Comparison of ENCODE assay signal across 3 cellular contexts in the genomic region with DNA sequence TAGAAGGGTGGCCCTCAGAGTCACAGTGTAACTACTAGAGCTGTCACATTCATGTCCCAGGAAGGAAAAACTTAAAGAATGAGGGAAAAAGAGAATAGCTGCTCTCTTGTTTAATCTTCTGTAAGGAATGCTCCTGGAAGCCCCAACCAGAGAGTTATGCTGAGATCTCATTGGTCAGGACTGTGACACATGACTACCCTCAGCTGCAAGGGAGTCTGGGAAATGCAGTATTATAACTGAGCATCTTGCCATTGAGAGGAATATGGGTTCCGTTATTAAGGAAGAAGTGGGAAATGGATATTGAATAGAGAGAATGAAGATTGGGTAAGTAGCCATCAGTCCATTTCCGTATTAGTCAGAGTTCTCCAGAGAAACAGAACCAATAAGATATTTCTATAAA.
TF ChIP-seq lines count a peak whose summit lies in the region.

No MANE protein-coding gene starts in this region.

TF ChIP-seq in HepG2, 621 proteins besides CTCF, POLR2A, EP300 and RAD21 (continued from another document):
- TF ChIP-seq CAMTA2 (CRISPR knock-in tag; IDR thresholded peaks at IDR 0.05; ENCODE audit: borderline replicate concordance), result no peak
- TF ChIP-seq MIER2 (CRISPR knock-in tag; IDR thresholded peaks at IDR 0.05), result no peak
- TF ChIP-seq NFYC (CRISPR knock-in tag; IDR thresholded peaks at IDR 0.05), result peak; percentile 40; the same call in 1 of the 2 replicates

TF ChIP-seq in GM23338, 12 proteins besides CTCF, POLR2A, EP300 and RAD21:
- TF ChIP-seq, protein P1, sequence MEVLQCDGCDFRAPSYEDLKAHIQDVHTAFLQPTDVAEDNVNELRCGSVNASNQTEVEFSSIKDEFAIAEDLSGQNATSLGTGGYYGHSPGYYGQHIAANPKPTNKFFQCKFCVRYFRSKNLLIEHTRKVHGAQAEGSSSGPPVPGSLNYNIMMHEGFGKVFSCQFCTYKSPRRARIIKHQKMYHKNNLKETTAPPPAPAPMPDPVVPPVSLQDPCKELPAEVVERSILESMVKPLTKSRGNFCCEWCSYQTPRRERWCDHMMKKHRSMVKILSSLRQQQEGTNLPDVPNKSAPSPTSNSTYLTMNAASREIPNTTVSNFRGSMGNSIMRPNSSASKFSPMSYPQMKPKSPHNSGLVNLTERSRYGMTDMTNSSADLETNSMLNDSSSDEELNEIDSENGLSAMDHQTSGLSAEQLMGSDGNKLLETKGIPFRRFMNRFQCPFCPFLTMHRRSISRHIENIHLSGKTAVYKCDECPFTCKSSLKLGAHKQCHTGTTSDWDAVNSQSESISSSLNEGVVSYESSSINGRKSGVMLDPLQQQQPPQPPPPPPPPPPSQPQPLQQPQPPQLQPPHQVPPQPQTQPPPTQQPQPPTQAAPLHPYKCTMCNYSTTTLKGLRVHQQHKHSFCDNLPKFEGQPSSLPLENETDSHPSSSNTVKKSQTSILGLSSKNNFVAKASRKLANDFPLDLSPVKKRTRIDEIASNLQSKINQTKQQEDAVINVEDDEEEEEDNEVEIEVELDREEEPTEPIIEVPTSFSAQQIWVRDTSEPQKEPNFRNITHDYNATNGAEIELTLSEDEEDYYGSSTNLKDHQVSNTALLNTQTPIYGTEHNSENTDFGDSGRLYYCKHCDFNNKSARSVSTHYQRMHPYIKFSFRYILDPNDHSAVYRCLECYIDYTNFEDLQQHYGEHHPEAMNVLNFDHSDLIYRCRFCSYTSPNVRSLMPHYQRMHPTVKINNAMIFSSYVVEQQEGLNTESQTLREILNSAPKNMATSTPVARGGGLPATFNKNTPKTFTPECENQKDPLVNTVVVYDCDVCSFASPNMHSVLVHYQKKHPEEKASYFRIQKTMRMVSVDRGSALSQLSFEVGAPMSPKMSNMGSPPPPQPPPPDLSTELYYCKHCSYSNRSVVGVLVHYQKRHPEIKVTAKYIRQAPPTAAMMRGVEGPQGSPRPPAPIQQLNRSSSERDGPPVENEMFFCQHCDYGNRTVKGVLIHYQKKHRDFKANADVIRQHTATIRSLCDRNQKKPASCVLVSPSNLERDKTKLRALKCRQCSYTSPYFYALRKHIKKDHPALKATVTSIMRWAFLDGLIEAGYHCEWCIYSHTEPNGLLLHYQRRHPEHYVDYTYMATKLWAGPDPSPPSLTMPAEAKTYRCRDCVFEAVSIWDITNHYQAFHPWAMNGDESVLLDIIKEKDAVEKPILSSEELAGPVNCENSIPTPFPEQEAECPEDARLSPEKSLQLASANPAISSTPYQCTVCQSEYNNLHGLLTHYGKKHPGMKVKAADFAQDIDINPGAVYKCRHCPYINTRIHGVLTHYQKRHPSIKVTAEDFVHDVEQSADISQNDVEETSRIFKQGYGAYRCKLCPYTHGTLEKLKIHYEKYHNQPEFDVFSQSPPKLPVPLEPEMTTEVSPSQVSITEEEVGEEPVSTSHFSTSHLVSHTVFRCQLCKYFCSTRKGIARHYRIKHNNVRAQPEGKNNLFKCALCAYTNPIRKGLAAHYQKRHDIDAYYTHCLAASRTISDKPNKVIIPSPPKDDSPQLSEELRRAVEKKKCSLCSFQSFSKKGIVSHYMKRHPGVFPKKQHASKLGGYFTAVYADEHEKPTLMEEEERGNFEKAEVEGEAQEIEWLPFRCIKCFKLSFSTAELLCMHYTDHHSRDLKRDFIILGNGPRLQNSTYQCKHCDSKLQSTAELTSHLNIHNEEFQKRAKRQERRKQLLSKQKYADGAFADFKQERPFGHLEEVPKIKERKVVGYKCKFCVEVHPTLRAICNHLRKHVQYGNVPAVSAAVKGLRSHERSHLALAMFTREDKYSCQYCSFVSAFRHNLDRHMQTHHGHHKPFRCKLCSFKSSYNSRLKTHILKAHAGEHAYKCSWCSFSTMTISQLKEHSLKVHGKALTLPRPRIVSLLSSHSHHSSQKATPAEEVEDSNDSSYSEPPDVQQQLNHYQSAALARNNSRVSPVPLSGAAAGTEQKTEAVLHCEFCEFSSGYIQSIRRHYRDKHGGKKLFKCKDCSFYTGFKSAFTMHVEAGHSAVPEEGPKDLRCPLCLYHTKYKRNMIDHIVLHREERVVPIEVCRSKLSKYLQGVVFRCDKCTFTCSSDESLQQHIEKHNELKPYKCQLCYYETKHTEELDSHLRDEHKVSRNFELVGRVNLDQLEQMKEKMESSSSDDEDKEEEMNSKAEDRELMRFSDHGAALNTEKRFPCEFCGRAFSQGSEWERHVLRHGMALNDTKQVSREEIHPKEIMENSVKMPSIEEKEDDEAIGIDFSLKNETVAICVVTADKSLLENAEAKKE (CRISPR knock-in tag; IDR thresholded peaks at IDR 0.05), result no peak
- no peak for TF ChIP-seq ZNF114 (CRISPR knock-in tag; IDR thresholded peaks at IDR 0.05)
- TF ChIP-seq, protein P2, sequence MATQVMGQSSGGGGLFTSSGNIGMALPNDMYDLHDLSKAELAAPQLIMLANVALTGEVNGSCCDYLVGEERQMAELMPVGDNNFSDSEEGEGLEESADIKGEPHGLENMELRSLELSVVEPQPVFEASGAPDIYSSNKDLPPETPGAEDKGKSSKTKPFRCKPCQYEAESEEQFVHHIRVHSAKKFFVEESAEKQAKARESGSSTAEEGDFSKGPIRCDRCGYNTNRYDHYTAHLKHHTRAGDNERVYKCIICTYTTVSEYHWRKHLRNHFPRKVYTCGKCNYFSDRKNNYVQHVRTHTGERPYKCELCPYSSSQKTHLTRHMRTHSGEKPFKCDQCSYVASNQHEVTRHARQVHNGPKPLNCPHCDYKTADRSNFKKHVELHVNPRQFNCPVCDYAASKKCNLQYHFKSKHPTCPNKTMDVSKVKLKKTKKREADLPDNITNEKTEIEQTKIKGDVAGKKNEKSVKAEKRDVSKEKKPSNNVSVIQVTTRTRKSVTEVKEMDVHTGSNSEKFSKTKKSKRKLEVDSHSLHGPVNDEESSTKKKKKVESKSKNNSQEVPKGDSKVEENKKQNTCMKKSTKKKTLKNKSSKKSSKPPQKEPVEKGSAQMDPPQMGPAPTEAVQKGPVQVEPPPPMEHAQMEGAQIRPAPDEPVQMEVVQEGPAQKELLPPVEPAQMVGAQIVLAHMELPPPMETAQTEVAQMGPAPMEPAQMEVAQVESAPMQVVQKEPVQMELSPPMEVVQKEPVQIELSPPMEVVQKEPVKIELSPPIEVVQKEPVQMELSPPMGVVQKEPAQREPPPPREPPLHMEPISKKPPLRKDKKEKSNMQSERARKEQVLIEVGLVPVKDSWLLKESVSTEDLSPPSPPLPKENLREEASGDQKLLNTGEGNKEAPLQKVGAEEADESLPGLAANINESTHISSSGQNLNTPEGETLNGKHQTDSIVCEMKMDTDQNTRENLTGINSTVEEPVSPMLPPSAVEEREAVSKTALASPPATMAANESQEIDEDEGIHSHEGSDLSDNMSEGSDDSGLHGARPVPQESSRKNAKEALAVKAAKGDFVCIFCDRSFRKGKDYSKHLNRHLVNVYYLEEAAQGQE (IDR thresholded peaks at IDR 0.05; ENCODE audit: unreplicated experiment), result no peak
- no peak for TF ChIP-seq EZH2 (IDR thresholded peaks at IDR 0.05; ENCODE audit: low read depth, unreplicated experiment)
- TF ChIP-seq NANOG (IDR thresholded peaks at IDR 0.05; ENCODE audit: borderline replicate concordance), result no peak
- no peak for TF ChIP-seq JUNB (IDR thresholded peaks at IDR 0.05; ENCODE audit: unreplicated experiment)
- no peak for TF ChIP-seq POLR2AphosphoS5 (IDR thresholded peaks at IDR 0.05; ENCODE audit: low read depth)
- TF ChIP-seq ZNF331 (CRISPR knock-in tag; IDR thresholded peaks at IDR 0.05; ENCODE audit: low read depth), result no peak

TF ChIP-seq in WTC11, 78 proteins besides CTCF, POLR2A, EP300 and RAD21:
- TF ChIP-seq, protein P3, sequence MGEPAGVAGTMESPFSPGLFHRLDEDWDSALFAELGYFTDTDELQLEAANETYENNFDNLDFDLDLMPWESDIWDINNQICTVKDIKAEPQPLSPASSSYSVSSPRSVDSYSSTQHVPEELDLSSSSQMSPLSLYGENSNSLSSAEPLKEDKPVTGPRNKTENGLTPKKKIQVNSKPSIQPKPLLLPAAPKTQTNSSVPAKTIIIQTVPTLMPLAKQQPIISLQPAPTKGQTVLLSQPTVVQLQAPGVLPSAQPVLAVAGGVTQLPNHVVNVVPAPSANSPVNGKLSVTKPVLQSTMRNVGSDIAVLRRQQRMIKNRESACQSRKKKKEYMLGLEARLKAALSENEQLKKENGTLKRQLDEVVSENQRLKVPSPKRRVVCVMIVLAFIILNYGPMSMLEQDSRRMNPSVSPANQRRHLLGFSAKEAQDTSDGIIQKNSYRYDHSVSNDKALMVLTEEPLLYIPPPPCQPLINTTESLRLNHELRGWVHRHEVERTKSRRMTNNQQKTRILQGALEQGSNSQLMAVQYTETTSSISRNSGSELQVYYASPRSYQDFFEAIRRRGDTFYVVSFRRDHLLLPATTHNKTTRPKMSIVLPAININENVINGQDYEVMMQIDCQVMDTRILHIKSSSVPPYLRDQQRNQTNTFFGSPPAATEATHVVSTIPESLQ (CRISPR knock-in tag; IDR thresholded peaks at IDR 0.05), result no peak
- TF ChIP-seq GABPB1 (CRISPR knock-in tag; IDR thresholded peaks at IDR 0.05) (no peak), TEAD1 (CRISPR knock-in tag; IDR thresholded peaks at IDR 0.05) (no peak), ZBTB21 (CRISPR knock-in tag; IDR thresholded peaks at IDR 0.05; ENCODE audit: borderline replicate concordance) (no peak)
- TF ChIP-seq, protein P4, sequence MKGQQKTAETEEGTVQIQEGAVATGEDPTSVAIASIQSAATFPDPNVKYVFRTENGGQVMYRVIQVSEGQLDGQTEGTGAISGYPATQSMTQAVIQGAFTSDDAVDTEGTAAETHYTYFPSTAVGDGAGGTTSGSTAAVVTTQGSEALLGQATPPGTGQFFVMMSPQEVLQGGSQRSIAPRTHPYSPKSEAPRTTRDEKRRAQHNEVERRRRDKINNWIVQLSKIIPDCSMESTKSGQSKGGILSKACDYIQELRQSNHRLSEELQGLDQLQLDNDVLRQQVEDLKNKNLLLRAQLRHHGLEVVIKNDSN (CRISPR knock-in tag; IDR thresholded peaks at IDR 0.05), result peak; percentile 33; the same call in 1 of the 2 replicates
- TF ChIP-seq, protein P5, sequence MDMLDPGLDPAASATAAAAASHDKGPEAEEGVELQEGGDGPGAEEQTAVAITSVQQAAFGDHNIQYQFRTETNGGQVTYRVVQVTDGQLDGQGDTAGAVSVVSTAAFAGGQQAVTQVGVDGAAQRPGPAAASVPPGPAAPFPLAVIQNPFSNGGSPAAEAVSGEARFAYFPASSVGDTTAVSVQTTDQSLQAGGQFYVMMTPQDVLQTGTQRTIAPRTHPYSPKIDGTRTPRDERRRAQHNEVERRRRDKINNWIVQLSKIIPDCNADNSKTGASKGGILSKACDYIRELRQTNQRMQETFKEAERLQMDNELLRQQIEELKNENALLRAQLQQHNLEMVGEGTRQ (CRISPR knock-in tag; IDR thresholded peaks at IDR 0.05), result peak; percentile 51; the same call in 1 of the 2 replicates
- TF ChIP-seq, protein P6, sequence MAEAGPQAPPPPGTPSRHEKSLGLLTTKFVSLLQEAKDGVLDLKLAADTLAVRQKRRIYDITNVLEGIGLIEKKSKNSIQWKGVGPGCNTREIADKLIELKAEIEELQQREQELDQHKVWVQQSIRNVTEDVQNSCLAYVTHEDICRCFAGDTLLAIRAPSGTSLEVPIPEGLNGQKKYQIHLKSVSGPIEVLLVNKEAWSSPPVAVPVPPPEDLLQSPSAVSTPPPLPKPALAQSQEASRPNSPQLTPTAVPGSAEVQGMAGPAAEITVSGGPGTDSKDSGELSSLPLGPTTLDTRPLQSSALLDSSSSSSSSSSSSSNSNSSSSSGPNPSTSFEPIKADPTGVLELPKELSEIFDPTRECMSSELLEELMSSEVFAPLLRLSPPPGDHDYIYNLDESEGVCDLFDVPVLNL (CRISPR knock-in tag; IDR thresholded peaks at IDR 0.05; ENCODE audit: borderline replicate concordance, low read depth), result no peak
